Comparison of ENCODE assay signal across 9 cellular contexts in the genomic region with DNA sequence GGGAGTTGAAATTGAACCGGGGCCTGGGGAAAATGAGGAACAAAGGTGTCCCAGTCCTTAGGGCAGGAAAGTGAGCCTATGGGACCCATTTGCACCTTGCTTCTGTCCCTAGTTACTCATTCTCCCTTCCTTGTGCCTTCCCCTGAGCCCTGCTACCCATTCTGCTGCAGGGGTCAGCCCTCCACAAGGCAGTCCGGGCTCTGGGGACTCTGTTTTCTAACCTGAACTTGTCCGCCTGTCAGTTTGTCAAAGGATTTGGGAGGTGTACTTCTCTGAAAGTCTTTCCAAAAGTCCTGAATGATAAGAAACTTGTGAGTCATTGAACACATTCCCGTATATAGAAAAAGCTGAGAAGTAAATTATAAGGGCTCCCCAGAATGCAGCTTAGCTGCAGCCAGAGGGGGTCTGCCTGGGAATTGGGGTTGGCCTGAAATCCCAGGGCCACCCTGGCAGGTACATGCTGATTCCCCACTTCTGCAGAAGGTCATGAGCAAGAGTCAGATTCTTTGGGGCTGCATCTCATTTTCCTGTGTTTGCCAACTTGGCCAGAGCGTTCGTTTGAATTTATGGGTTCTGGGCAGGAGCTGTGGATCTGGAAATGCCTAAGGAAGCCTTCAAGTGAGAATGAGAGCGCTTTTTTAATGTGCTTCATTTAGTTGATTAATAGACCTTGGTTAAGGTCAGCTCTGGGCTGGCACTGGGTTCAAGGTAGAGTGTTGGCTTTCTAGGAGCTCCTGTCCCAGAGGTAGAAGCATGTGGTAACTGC. TPM values are rescaled to one million over a fixed set of nuclear protein-coding genes. Genes with fewer than 3 reads are reported as not detected.
DNase-seq lines count a peak whose midpoint lies in the region; ATAC-seq and TF ChIP-seq lines count a peak whose summit lies in the region.
"Had no signal": no experiment of that assay in that cellular context is flagged by ENCODE, and none has a peak within 500 bp of the region (broad histone marks: within the 10 kb centered on the region; RNA-seq: fewer than 3 reads in every experiment).

No MANE protein-coding gene starts in this region.

- H3K27me3 ChIP-seq in SJSA1 (replicated peaks) (no peaks in the 10 kb centered on the region), WERI-Rb-1 (ENCODE audit: insufficient read depth, low read depth, severe bottlenecking) (no peaks in the 10 kb centered on the region)

- CTCF ChIA-PET in activated CD4-positive, alpha-beta T cell treated with anti-CD3 and anti-CD28 coated beads for 36 hours (lab: Charles Lee): interaction anchor here (1.0 to 1.9 kb wide), 2 partner anchors 10 to 62 kb away, joined by 4 to 8 read pairs; no protein-coding TSS in a partner anchor

- ATAC-seq in activated CD4-positive, alpha-beta T cell treated with anti-CD3 and anti-CD28 coated beads for 36 hours: no peak
- no peak for ATAC-seq in HG03432 (IDR thresholded peaks at IDR 0.05; ENCODE audit: unreplicated experiment)

- no peaks in the 10 kb centered on the region for H3K27me3 Mint-ChIP-seq in activated CD4-positive, alpha-beta T cell treated with anti-CD3 and anti-CD28 coated beads for 36 hours

- peak overlapping the region; percentile 69 for H3K27ac Mint-ChIP-seq in activated CD4-positive, alpha-beta T cell treated with anti-CD3 and anti-CD28 coated beads for 36 hours

- intact Hi-C loops in activated CD4-positive, alpha-beta T cell treated with anti-CD3 and anti-CD28 coated beads for 36 hours (cut with DNase I, micrococcal nuclease): loop anchor here (10.0 kb wide), 4 partner anchors 261 to 991 kb away; partner anchors contain the start of genes HDAC11 (in 1 of the 2) and MRPS25 (in 1 of the 2)

- no peaks in the 10 kb centered on the region for H3K9me3 ChIP-seq in SJSA1 (replicated peaks)
- H3K9me3 ChIP-seq in WERI-Rb-1 (ENCODE audit: severe bottlenecking): no peaks in the 10 kb centered on the region

- peaks cover 23% of the 10 kb centered on the region for H3K36me3 Mint-ChIP-seq in activated CD4-positive, alpha-beta T cell treated with anti-CD3 and anti-CD28 coated beads for 36 hours (ENCODE audit: low read depth)

- peaks cover 47% of the 10 kb centered on the region for H3K4me1 ChIP-seq in SJSA1 (replicated peaks)

- H3K36me3 ChIP-seq in SJSA1 (peaks cover 34% of the 10 kb centered on the region), WERI-Rb-1 (peaks cover under 1% of the 10 kb centered on the region)

- H3K4me3 Mint-ChIP-seq in activated CD4-positive, alpha-beta T cell treated with anti-CD3 and anti-CD28 coated beads for 36 hours: peak overlapping the region; percentile 94

- H3K4me3 ChIP-seq in SJSA1: peak overlapping the region; percentile 89; the same call in 1 of the 2 replicates
- H3K4me3 ChIP-seq in fibroblast of pulmonary artery (replicated peaks; ENCODE audit: low read depth, low read length): peak overlapping the region; percentile 89
- peak overlapping the region in 6 of 7 experiments; percentile 3 to 84 (median 70) for H3K4me3 ChIP-seq in skin epidermis
- no peak overlapping the region for H3K4me3 ChIP-seq in WERI-Rb-1 (ENCODE audit: low read depth, low read length)

- no peaks in the 10 kb centered on the region for H3K9me3 Mint-ChIP-seq in activated CD4-positive, alpha-beta T cell treated with anti-CD3 and anti-CD28 coated beads for 36 hours (ENCODE audit: low read depth)

- no peak for TF ChIP-seq CTCF in fibroblast of pulmonary artery (IDR thresholded peaks at IDR 0.05; ENCODE audit: low read length, missing control alignments)
- TF ChIP-seq CTCF in WERI-Rb-1 (IDR thresholded peaks at IDR 0.05; ENCODE audit: low read depth, low read length): no peak

- H3K4me1 Mint-ChIP-seq in activated CD4-positive, alpha-beta T cell treated with anti-CD3 and anti-CD28 coated beads for 36 hours: peaks cover 56% of the 10 kb centered on the region

- no peak overlapping the region for H3K27ac ChIP-seq in SJSA1
- peak overlapping the region in 9 of 21 experiments; percentile 2 to 98 (median 57) for H3K27ac ChIP-seq in skin epidermis
- H3K27ac ChIP-seq in WERI-Rb-1: no peak overlapping the region

- POLR2A ChIA-PET in activated CD4-positive, alpha-beta T cell treated with anti-CD3 and anti-CD28 coated beads for 36 hours (lab: Charles Lee): interaction anchor here (0.6 to 1.4 kb wide), 3 partner anchors 12 to 27 kb away, joined by 3 to 4 read pairs (median 3); no protein-coding TSS in a partner anchor

- no peak for DNase-seq in activated CD4-positive, alpha-beta T cell treated with anti-CD3 and anti-CD28 coated beads for 36 hours
- DNase-seq in activated CD4-positive, alpha-beta T cell treated with anti-CD3 and anti-CD28 coated beads, Interleukin-2, amount 50 U/mL, for 4 hours: no peak
- DNase-seq in SJSA1 (ENCODE audit: low read depth in 1 of 2, low spot score in 2 of 2): no peak
- peak; percentile 42 for DNase-seq in fibroblast of pulmonary artery (ENCODE audit: low read depth)
- DNase-seq in WERI-Rb-1: no peak
- no peak for DNase-seq in C1 segment of cervical spinal cord (lab: John Stamatoyannopoulos, UW)
- DNase-seq: effector CD4-positive, alpha-beta T cell had no signal

RNA-seq across cellular contexts. Expression of gene SLC6A6, which starts 2.9 kb away (rescaled TPM):
- total RNA-seq in activated CD4-positive, alpha-beta T cell treated with anti-CD3 and anti-CD28 coated beads for 36 hours: 10 to 100 TPM; 51.7 to 54.2 TPM
- 36.0 and 49.4 TPM in 2 replicates for total RNA-seq in SJSA1 (2014; rRNA removed; shearing (Covaris generic))
